In the genomic region with DNA sequence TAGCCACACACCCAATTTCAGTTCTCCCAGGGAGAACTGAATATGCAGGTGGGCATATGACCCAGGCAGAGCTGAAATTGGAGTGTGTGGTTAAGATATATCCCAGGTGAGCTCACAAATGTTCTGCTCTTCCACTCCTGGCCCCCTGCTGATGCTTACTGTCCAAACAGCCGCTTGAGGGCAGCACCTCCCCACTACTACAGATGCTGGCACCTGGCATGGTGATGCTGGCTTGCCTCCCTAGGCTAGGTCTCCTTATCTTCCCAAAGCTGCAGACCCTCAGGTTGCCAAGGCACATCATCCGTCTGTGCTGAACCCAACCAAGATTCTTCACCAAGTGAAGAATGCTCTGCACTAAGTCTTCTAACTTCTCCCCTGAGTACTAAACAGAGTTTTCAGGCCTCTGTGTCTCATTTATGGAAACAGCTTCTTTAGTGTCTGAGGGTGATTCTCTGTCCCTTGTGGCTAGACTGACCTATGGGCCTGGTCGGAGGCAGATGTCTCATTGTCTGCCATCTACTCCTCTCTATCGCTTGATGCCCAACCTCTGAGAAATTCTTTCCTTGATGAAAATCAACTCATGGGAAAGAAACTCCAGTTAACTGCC, we compare ENCODE assay signal across 8 cellular contexts. TPM values are rescaled to one million over a fixed set of nuclear protein-coding genes. Genes with fewer than 3 reads are reported as not detected.
DNase-seq lines count a peak whose midpoint lies in the region; ATAC-seq and TF ChIP-seq lines count a peak whose summit lies in the region.

No MANE protein-coding gene starts in this region.

- H2AFZ ChIP-seq in SK-N-SH (ENCODE audit: low read depth), result no peak overlapping the region

- H3K4me3 Mint-ChIP-seq in CD4-positive, alpha-beta memory T cell, result no peak overlapping the region
- H3K4me3 Mint-ChIP-seq in activated naive CD4-positive, alpha-beta T cell treated with anti-CD3 and anti-CD28 coated beads for 36 hours, result no peak overlapping the region
- peak overlapping the region; percentile 34 for H3K4me3 Mint-ChIP-seq in glutamatergic neuron (ENCODE audit: unreplicated experiment)

- peak; percentile 99 for TF ChIP-seq RAD21 in SK-N-SH (IDR thresholded peaks at IDR 0.05; ENCODE audit: low read length)

- peak; percentile 66 for ATAC-seq in GM21526 (IDR thresholded peaks at IDR 0.05; ENCODE audit: low FRiP score, unreplicated experiment)
- ATAC-seq in upper lobe of right lung, result peak; percentile 98

- H3K27me3 ChIP-seq in CD4-positive, alpha-beta memory T cell (ENCODE audit: insufficient read depth, low read length), result no peaks in the 10 kb centered on the region
- H3K27me3 ChIP-seq in SK-N-SH (ENCODE audit: insufficient read depth) (no peaks in the 10 kb centered on the region), upper lobe of right lung (no peaks in the 10 kb centered on the region)

- POLR2A ChIA-PET in CD4-positive, alpha-beta memory T cell (lab: Charles Lee; ENCODE audit: partially characterized antibody), result interaction anchor here (0.7 to 1.2 kb wide), 2 partner anchors 164 to 261 kb away, joined by 4 to 8 read pairs; no protein-coding TSS in a partner anchor
- POLR2A ChIA-PET in SK-N-SH (lab: Yijun Ruan, JAX), result interaction anchor here (0.9 to 1.3 kb wide), 2 partner anchors 502 to 745 kb away, joined by 3 to 5 read pairs; no protein-coding TSS in a partner anchor

- no peak overlapping the region for H3K27ac ChIP-seq in CD4-positive, alpha-beta memory T cell (ENCODE audit: low read depth, low read length)
- H3K27ac ChIP-seq in SK-N-SH (ENCODE audit: low read depth in 2 of 2, low read length in 1 of 2) (peak overlapping the region in 1 of 2 experiments; percentile 55; a peak in 2 of 4 replicates), upper lobe of right lung (no peak overlapping the region)

- H3F3A ChIP-seq in SK-N-SH (replicated peaks; ENCODE audit: insufficient read depth), result no peaks in the 10 kb centered on the region

- H3K9me2 ChIP-seq in SK-N-SH, result no peaks in the 10 kb centered on the region

- H3K27ac Mint-ChIP-seq in CD4-positive, alpha-beta memory T cell, result peak overlapping the region in 1 of 7 donors; percentile 58
- H3K27ac Mint-ChIP-seq in activated naive CD4-positive, alpha-beta T cell treated with anti-CD3 and anti-CD28 coated beads for 36 hours, result no peak overlapping the region
- H3K27ac Mint-ChIP-seq in glutamatergic neuron (ENCODE audit: unreplicated experiment), result no peak overlapping the region

- TF ChIP-seq POLR2A in NB4 (IDR thresholded peaks at IDR 0.05; ENCODE audit: extremely low read depth, insufficient read length), result no peak

- H3K4me1 Mint-ChIP-seq in CD4-positive, alpha-beta memory T cell, result no peaks in the 10 kb centered on the region
- H3K4me1 Mint-ChIP-seq in activated naive CD4-positive, alpha-beta T cell treated with anti-CD3 and anti-CD28 coated beads for 36 hours (ENCODE audit: low read depth), result no peaks in the 10 kb centered on the region
- peaks cover 8% of the 10 kb centered on the region for H3K4me1 Mint-ChIP-seq in glutamatergic neuron (ENCODE audit: low read depth, unreplicated experiment)

- no peaks in the 10 kb centered on the region for H3K9me3 ChIP-seq in CD4-positive, alpha-beta memory T cell (ENCODE audit: control insufficient read depth in 1 of 2, low read length in 2 of 2)
- H3K9me3 ChIP-seq in SK-N-SH, result no peaks in the 10 kb centered on the region
- no peaks in the 10 kb centered on the region for H3K9me3 ChIP-seq in upper lobe of right lung

- no peaks in the 10 kb centered on the region for H3K27me3 Mint-ChIP-seq in CD4-positive, alpha-beta memory T cell
- peaks cover 3% of the 10 kb centered on the region for H3K27me3 Mint-ChIP-seq in activated naive CD4-positive, alpha-beta T cell treated with anti-CD3 and anti-CD28 coated beads for 36 hours (ENCODE audit: low read depth)
- H3K27me3 Mint-ChIP-seq in glutamatergic neuron (ENCODE audit: unreplicated experiment), result peaks cover 1% of the 10 kb centered on the region

- peak; percentile 73 for TF ChIP-seq CTCF in NB4 (IDR thresholded peaks at IDR 0.05; ENCODE audit: low read depth, low read length)
- peak; percentile 90 for TF ChIP-seq CTCF in SK-N-SH (IDR thresholded peaks at IDR 0.05)
- peak; percentile 74 for TF ChIP-seq CTCF in glutamatergic neuron (IDR thresholded peaks at IDR 0.05; ENCODE audit: partially characterized antibody, unreplicated experiment)
- TF ChIP-seq CTCF in upper lobe of right lung (IDR thresholded peaks at IDR 0.05), result peak; percentile 87

- H4K20me1 ChIP-seq in SK-N-SH (ENCODE audit: insufficient read depth), result no peaks in the 10 kb centered on the region

- TF ChIP-seq EP300 in SK-N-SH (IDR thresholded peaks at IDR 0.05; ENCODE audit: borderline replicate concordance in 1 of 2, low read depth in 1 of 2, low read length in 1 of 2), result 0 out of 4 replicates have a peak, but pooled peaks of 1 of the 2 experiments have one; percentile 11

- no peak overlapping the region for H3K4me3 ChIP-seq in CD4-positive, alpha-beta memory T cell (ENCODE audit: low read length in 2 of 2)
- no peak overlapping the region for H3K4me3 ChIP-seq in NB4 (ENCODE audit: low read depth, low read length)
- H3K4me3 ChIP-seq in SK-N-SH (ENCODE audit: low read depth in 2 of 2, low read length in 1 of 2), result no peak overlapping the region
- no peak overlapping the region for H3K4me3 ChIP-seq in upper lobe of right lung

- H3K79me2 ChIP-seq in SK-N-SH (ENCODE audit: insufficient read depth), result no peaks in the 10 kb centered on the region

- DNase-seq in CD4-positive, alpha-beta memory T cell, result peak; percentile 53 to 61 (median 57)
- DNase-seq in NB4 (ENCODE audit: low read depth), result peak; percentile 64
- DNase-seq in SK-N-SH, result peak; percentile 66
- peak; percentile 84 for DNase-seq in activated naive CD4-positive, alpha-beta T cell treated with anti-CD3 and anti-CD28 coated beads for 36 hours
- DNase-seq in glutamatergic neuron, result peak; percentile 85
- peak; percentile 82 for DNase-seq in pons (ENCODE audit: low spot score)
- DNase-seq in upper lobe of right lung, result peak; percentile 83

- 34% methylated on average over 4 of the region's 4 CpGs for WGBS in SK-N-SH (ENCODE audit: low lambda C conversion rate)

- H3K9ac ChIP-seq in SK-N-SH, result no peak overlapping the region

- CTCF ChIA-PET in CD4-positive, alpha-beta memory T cell (lab: Charles Lee; ENCODE audit: partially characterized antibody), result interaction anchor here (0.6 to 9.0 kb wide), 36 partner anchors 8 to 1206 kb away, joined by 3 to 131 read pairs (median 4); partner anchors contain the start of genes BLZF1 and NME7
- CTCF ChIA-PET in SK-N-SH (lab: Yijun Ruan, JAX), result interaction anchor here (0.5 to 8.6 kb wide), 88 partner anchors 10 to 1003 kb away, joined by 3 to 189 read pairs (median 4); partner anchors contain the start of genes ATP1B1, BLZF1 and NME7
- CTCF ChIA-PET in activated naive CD4-positive, alpha-beta T cell treated with anti-CD3 and anti-CD28 coated beads for 36 hours (lab: Charles Lee), result interaction anchor here (0.6 to 2.1 kb wide), 35 partner anchors 9 to 1005 kb away, joined by 3 to 31 read pairs (median 3); no protein-coding TSS in a partner anchor

- intact Hi-C loops in CD4-positive, alpha-beta memory T cell (cut with micrococcal nuclease), result no loop called here
- intact Hi-C loops in activated naive CD4-positive, alpha-beta T cell treated with anti-CD3 and anti-CD28 coated beads for 36 hours (cut with micrococcal nuclease), result loop anchor here (1.0 to 10.0 kb wide), 7 partner anchors 34 to 1109 kb away; partner anchors contain the start of gene SELL
- intact Hi-C loops in upper lobe of right lung (cut with DNase I), result loop anchor here (5.0 kb wide), 1 partner anchor 744 kb away; no protein-coding TSS in a partner anchor

- H3K9me3 Mint-ChIP-seq in CD4-positive, alpha-beta memory T cell, result no peaks in the 10 kb centered on the region
- H3K9me3 Mint-ChIP-seq in activated naive CD4-positive, alpha-beta T cell treated with anti-CD3 and anti-CD28 coated beads for 36 hours, result no peaks in the 10 kb centered on the region
- H3K9me3 Mint-ChIP-seq in glutamatergic neuron (ENCODE audit: unreplicated experiment), result peaks cover under 1% of the 10 kb centered on the region

- H3K36me3 Mint-ChIP-seq in CD4-positive, alpha-beta memory T cell, result no peaks in the 10 kb centered on the region
- no peaks in the 10 kb centered on the region for H3K36me3 Mint-ChIP-seq in activated naive CD4-positive, alpha-beta T cell treated with anti-CD3 and anti-CD28 coated beads for 36 hours (ENCODE audit: low read depth)
- H3K36me3 Mint-ChIP-seq in glutamatergic neuron (ENCODE audit: unreplicated experiment), result no peaks in the 10 kb centered on the region

- H3K36me3 ChIP-seq in CD4-positive, alpha-beta memory T cell (ENCODE audit: insufficient read depth, low read length), result no peaks in the 10 kb centered on the region
- H3K36me3 ChIP-seq in SK-N-SH (replicated peaks in 1 of 2; ENCODE audit: control insufficient read depth in 1 of 2, insufficient read depth in 2 of 2, low read length in 1 of 2) (no peaks in the 10 kb centered on the region), upper lobe of right lung (no peaks in the 10 kb centered on the region)

- no peaks in the 10 kb centered on the region for H3K4me1 ChIP-seq in CD4-positive, alpha-beta memory T cell (ENCODE audit: insufficient read depth, low read length)
- H3K4me1 ChIP-seq in SK-N-SH (ENCODE audit: control insufficient read depth in 1 of 2, insufficient read depth in 2 of 2, low read depth in 1 of 2, low read length in 1 of 2) (peaks cover 4 to 5% of the 10 kb centered on the region in 2 experiments; a peak in 3 of 4 replicates), upper lobe of right lung (no peaks in the 10 kb centered on the region)

- H3K4me2 ChIP-seq in SK-N-SH, result no peak overlapping the region

TF ChIP-seq in SK-N-SH, 30 proteins besides CTCF, POLR2A, EP300 and RAD21 (continues in another document):
- 0 out of 2 replicates have a peak, but pooled peaks have one; percentile 41 for TF ChIP-seq GATA2 (CRISPR knock-in tag; IDR thresholded peaks at IDR 0.05)
- no peak for TF ChIP-seq GABPA (IDR thresholded peaks at IDR 0.05; ENCODE audit: low read depth)
- peak; percentile 99 for TF ChIP-seq SMC3 (IDR thresholded peaks at IDR 0.05; ENCODE audit: low read depth, low read length)

RNA-seq across cellular contexts. Expression of gene XCL1, which starts 27.2 kb away (rescaled TPM):
- total RNA-seq in CD4-positive, alpha-beta memory T cell, result under 1 TPM; 0.55 to 0.64 TPM
- polyA plus RNA-seq in CD4-positive, alpha-beta memory T cell, result 1 to 10 TPM in 1 of 2 donors, under 1 TPM in 1; 0.19 to 1.1 TPM
- not detected in 2 replicates for polyA plus RNA-seq in SK-N-SH (2012; rRNA removed)
- polyA plus RNA-seq in SK-N-SH (2012; cell fraction: cytosol; rRNA removed), result 0.01 TPM in 1 of 2 replicates, not detected in the other
- polyA plus RNA-seq in SK-N-SH (2012; cell fraction: nucleus; rRNA removed), result 0.09 and 0.11 TPM in 2 replicates
- total RNA-seq in activated naive CD4-positive, alpha-beta T cell treated with anti-CD3 and anti-CD28 coated beads for 36 hours, result not detected
- total RNA-seq in glutamatergic neuron (ENCODE audit: unreplicated experiment), result not detected
- total RNA-seq in upper lobe of right lung, result 0.90 TPM

RNA-seq across cellular contexts. Expression of gene XCL2, which starts 59.8 kb away (rescaled TPM):
- not detected for total RNA-seq in CD4-positive, alpha-beta memory T cell
- polyA plus RNA-seq in CD4-positive, alpha-beta memory T cell, result 1 to 10 TPM; 1.4 to 2.8 TPM
- not detected in 2 replicates for polyA plus RNA-seq in SK-N-SH (2012; rRNA removed)
- polyA plus RNA-seq in SK-N-SH (2012; cell fraction: cytosol; rRNA removed), result not detected in 2 replicates
- polyA plus RNA-seq in SK-N-SH (2012; cell fraction: nucleus; rRNA removed), result not detected in 2 replicates
- total RNA-seq in activated naive CD4-positive, alpha-beta T cell treated with anti-CD3 and anti-CD28 coated beads for 36 hours, result not detected
- total RNA-seq in glutamatergic neuron (ENCODE audit: unreplicated experiment), result not detected
- 2.0 TPM for total RNA-seq in upper lobe of right lung
